7 cellular contexts compared by ENCODE assay signal in the genomic region with DNA sequence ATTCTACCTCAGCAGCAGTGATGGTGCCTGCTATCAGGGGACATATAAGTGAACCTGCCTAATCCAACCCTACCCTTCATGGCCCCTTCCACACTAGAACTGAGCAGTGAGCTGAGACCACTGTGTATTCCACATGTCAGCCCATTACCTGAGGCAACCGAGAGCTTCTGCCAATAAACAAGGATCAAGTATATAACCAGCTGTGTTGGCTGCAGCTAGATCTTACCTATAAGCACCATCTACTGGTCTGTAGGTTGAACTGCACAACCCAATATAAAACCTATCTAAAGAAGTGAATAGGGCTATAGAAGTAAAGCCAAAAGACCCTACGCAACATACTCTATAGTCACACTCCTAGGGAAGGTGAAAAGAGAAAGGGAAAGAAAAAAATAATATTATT.
DNase-seq lines count a peak whose midpoint lies in the region; ATAC-seq and TF ChIP-seq lines count a peak whose summit lies in the region.

No MANE protein-coding gene starts in this region.

- intact Hi-C loops in aorta (cut with DNase I) = no loop called here

- no peak overlapping the region for H3K4me3 ChIP-seq in WERI-Rb-1 (ENCODE audit: low read depth, low read length)
- no peak overlapping the region for H3K4me3 ChIP-seq in aorta (ENCODE audit: low read length in 2 of 2)

- H3K36me3 ChIP-seq in WERI-Rb-1 (no peaks in the 10 kb centered on the region), aorta (ENCODE audit: control insufficient read depth in 1 of 2, insufficient read depth in 2 of 2, low read length in 1 of 2) (no peaks in the 10 kb centered on the region)

- TF ChIP-seq CTCF in GM12872 (IDR thresholded peaks at IDR 0.05; ENCODE audit: insufficient read depth, low read depth, low read length) = peak; percentile 70
- peak; percentile 34; the same call in 1 of the 2 replicates for TF ChIP-seq CTCF in WERI-Rb-1 (IDR thresholded peaks at IDR 0.05; ENCODE audit: low read depth, low read length)

- no peak overlapping the region for H3K27ac ChIP-seq in WERI-Rb-1
- H3K27ac ChIP-seq in aorta (ENCODE audit: low read depth in 1 of 2, low read length in 2 of 2) = no peak overlapping the region

- peak; percentile 36 for ATAC-seq in aorta (ENCODE audit: low FRiP score)

- H3K27me3 ChIP-seq in WERI-Rb-1 (ENCODE audit: insufficient read depth, low read depth, severe bottlenecking) = no peaks in the 10 kb centered on the region
- H3K27me3 ChIP-seq in aorta (ENCODE audit: control insufficient read depth in 1 of 2, insufficient read depth in 2 of 2, low read length in 1 of 2) = no peaks in the 10 kb centered on the region

- no peaks in the 10 kb centered on the region for H3K9me3 ChIP-seq in WERI-Rb-1 (ENCODE audit: severe bottlenecking)
- H3K9me3 ChIP-seq in aorta (ENCODE audit: control insufficient read depth, low read length) = peaks cover 4% of the 10 kb centered on the region

- WGBS in aorta, 2 donors = 49 to 50% methylated on average over 2 of the region's 2 CpGs

- H3K4me1 ChIP-seq in aorta (ENCODE audit: control insufficient read depth in 1 of 2, insufficient read depth in 2 of 2, low read length in 2 of 2) = no peaks in the 10 kb centered on the region

- peak; percentile 78 for DNase-seq in HCEC 1CT
- DNase-seq in NCI-H1048 (lab: John Stamatoyannopoulos, UW) = peak; percentile 44
- DNase-seq in WERI-Rb-1 = peak; percentile 5
- DNase-seq in iPS DF 4.7 (ENCODE audit: extremely low read depth, low spot score) = peak; percentile 22
- DNase-seq in aorta = no peak
- DNase-seq in activated CD4-positive, alpha-beta T cell treated with anti-CD3 and anti-CD28 coated beads, Interleukin-2, amount 50 U/mL, for 4 hours = no peak

Comparison
In these comparisons a context has a peak if more than half of its experiments do, and no peak if none do; other contexts are left out.
1. DNase-seq: peak in HCEC 1CT (single experiment), NCI-H1048 (single experiment), WERI-Rb-1 (single experiment) and iPS DF 4.7 (single experiment); none in aorta (0 of 2) and activated CD4-positive, alpha-beta T cell treated with anti-CD3 and anti-CD28 coated beads, Interleukin-2, amount 50 U/mL, for 4 hours (0 of 2).